ENCODE assay signal across 17 cellular contexts in genomic region chr12:47729233-47729632, GRCh38. TPM values are rescaled to one million over a fixed set of nuclear protein-coding genes. Genes with fewer than 3 reads are reported as not detected.
DNase-seq lines count a peak whose midpoint lies in the region; ATAC-seq lines count a peak whose summit lies in the region.
"Had no signal": no experiment of that assay in that cellular context is flagged by ENCODE, and none has a peak within 500 bp of the region (broad histone marks: within the 10 kb centered on the region; RNA-seq: fewer than 3 reads in every experiment).

No MANE protein-coding gene starts in this region.

- H3K4me3 ChIP-seq in adipocyte (ENCODE audit: low read length) (no peak overlapping the region), skeletal muscle satellite cell (ENCODE audit: low read length) (no peak overlapping the region)

- peak; percentile 4 for DNase-seq in DMS 273 (lab: John Stamatoyannopoulos, UW; ENCODE audit: unreplicated experiment)
- DNase-seq in DMS 273 treated with DMSO at 0.1 percent for 48 hours (lab: John Stamatoyannopoulos, UW): no peak
- peak; percentile 39 for DNase-seq in adipocyte (ENCODE audit: low read depth)
- DNase-seq in cardiac septum (ENCODE audit: low spot score): peak; percentile 50
- no peak for DNase-seq in midbrain (lab: John Stamatoyannopoulos, UW)
- DNase-seq in NCI-H345 (lab: John Stamatoyannopoulos, UW): no peak
- DNase-seq: activated CD4-positive, alpha-beta T cell treated with anti-CD3 and anti-CD28 coated beads, Interleukin-2, amount 10 ng/mL, durations not matched to agents 24 days and 14 days; activated naive CD8-positive, alpha-beta T cell treated with anti-CD3 and anti-CD28 coated beads, Interleukin-2, amount 50 U/mL, for 24 hours; activated T-cell treated with anti-CD3 and anti-CD28 coated beads, Interleukin-2, amount 50 U/mL, for 1 hour; CD4-positive, alpha-beta memory T cell; head of caudate nucleus; NK-92 treated with Interleukin-12 subunit alpha and Interleukin-12 subunit beta, amount 100 ng/mL, for 24 hours; stimulated activated CD4-positive, alpha-beta T cell treated with anti-CD3 and anti-CD28 coated beads, Interleukin-12 subunit alpha, Interleukin-12 subunit beta, amount 100 ng/mL, for 4 hours had no signal

- H3K9me3 ChIP-seq in adipocyte (ENCODE audit: control insufficient read depth, low read length): no peaks in the 10 kb centered on the region
- H3K9me3 ChIP-seq in skeletal muscle satellite cell (replicated peaks; ENCODE audit: low read length): no peaks in the 10 kb centered on the region

- H3K4me1 ChIP-seq in adipocyte (ENCODE audit: control insufficient read depth, insufficient read depth, low read length) (peaks cover 39% of the 10 kb centered on the region), skeletal muscle satellite cell (ENCODE audit: control insufficient read depth, insufficient read depth, low read length) (peaks cover 34% of the 10 kb centered on the region)

- no peak for ATAC-seq in GM18502 (IDR thresholded peaks at IDR 0.05; ENCODE audit: poor library complexity, unreplicated experiment)
- ATAC-seq: activated naive CD8-positive, alpha-beta T cell treated with anti-CD3 and anti-CD28 coated beads, Interleukin-2, amount 50 U/mL, for 24 hours had no signal

- H3K9ac ChIP-seq in adipocyte (ENCODE audit: low read length) (no peak overlapping the region), skeletal muscle satellite cell (ENCODE audit: low read depth, low read length) (no peak overlapping the region)

- intact Hi-C loops in cardiac septum (cut with DNase I): no loop called here

- H3K36me3 ChIP-seq in adipocyte (ENCODE audit: control insufficient read depth, insufficient read depth, low read length, severe bottlenecking) (no peaks in the 10 kb centered on the region), skeletal muscle satellite cell (ENCODE audit: insufficient read depth, low read length) (no peaks in the 10 kb centered on the region)

- H3K27me3 ChIP-seq in adipocyte (replicated peaks; ENCODE audit: control insufficient read depth, insufficient read depth, low read length) (no peaks in the 10 kb centered on the region), skeletal muscle satellite cell (ENCODE audit: control insufficient read depth, insufficient read depth, low read length) (no peaks in the 10 kb centered on the region)

- peak overlapping the region; percentile 31 for H3K4me2 ChIP-seq in skeletal muscle satellite cell (ENCODE audit: low read length)

RNA-seq across cellular contexts. Expression of gene ENDOU, which starts 3.9 kb away (rescaled TPM):
- 0.24 TPM for total RNA-seq in cardiac septum
- 0.22 and 0.25 TPM in 2 replicates for total RNA-seq in skeletal muscle satellite cell (2012; rRNA removed)
- total RNA-seq: CD4-positive, alpha-beta memory T cell; HT1080; T-helper 2 cell treated with Interferon-gamma antibody and Interleukin-4, amounts not matched to agents 100 ng/mL and 5 ng/mL, for 36 hours had no signal

RNA-seq across cellular contexts. Expression of gene RPAP3, which starts 23.4 kb away (rescaled TPM):
- total RNA-seq in cardiac septum: 21.0 TPM
- 14.6 and 18.5 TPM in 2 replicates for total RNA-seq in skeletal muscle satellite cell (2012; rRNA removed)

RNA-seq across cellular contexts. Expression of gene RAPGEF3, which starts 29.4 kb away (rescaled TPM):
- 26.3 TPM for total RNA-seq in cardiac septum
- total RNA-seq in skeletal muscle satellite cell (2012; rRNA removed): 1.1 and 2.3 TPM in 2 replicates

RNA-seq across cellular contexts. Expression of gene SLC48A1, which starts 43.8 kb away (rescaled TPM):
- total RNA-seq in cardiac septum: 20.7 TPM
- total RNA-seq in skeletal muscle satellite cell (2012; rRNA removed): 3.9 and 12.2 TPM in 2 replicates

Comparison
In these comparisons a context has a peak if more than half of its experiments do, and no peak if none do; other contexts are left out.
1. DNase-seq: peak in DMS 273 (single experiment), adipocyte (single experiment) and cardiac septum (single experiment); none in DMS 273 treated with DMSO at 0.1 percent for 48 hours (single experiment), midbrain (single experiment) and NCI-H345 (single experiment).